In genomic region chr3:17411157-17411877, GRCh38 we compare ENCODE assay signal across 19 cellular contexts.
DNase-seq lines count a peak whose midpoint lies in the region; ATAC-seq and TF ChIP-seq lines count a peak whose summit lies in the region.
"Had no signal": no experiment of that assay in that cellular context is flagged by ENCODE, and none has a peak within 500 bp of the region (broad histone marks: within the 10 kb centered on the region; RNA-seq: fewer than 3 reads in every experiment).

No MANE protein-coding gene starts in this region.

- no peaks in the 10 kb centered on the region for H3K4me1 ChIP-seq in upper lobe of left lung

- TF ChIP-seq CTCF in fibroblast of the aortic adventitia (IDR thresholded peaks at IDR 0.05; ENCODE audit: insufficient read depth, low read length) (no peak), upper lobe of left lung (IDR thresholded peaks at IDR 0.05) (no peak)

- H3K27me3 ChIP-seq in upper lobe of left lung, result no peaks in the 10 kb centered on the region

- peak; percentile 5 to 66 (median 7) for DNase-seq in NCI-H1417 (lab: John Stamatoyannopoulos, UW)
- no peak for DNase-seq in NCI-H1417 treated with DMSO at 0.1 percent for 48 hours (lab: John Stamatoyannopoulos, UW)
- DNase-seq in DMS 273 (lab: John Stamatoyannopoulos, UW; ENCODE audit: unreplicated experiment), result peak; percentile 42
- peak; percentile 59 for DNase-seq in NCI-H2171 treated with DMSO at 0.1 percent for 48 hours (lab: John Stamatoyannopoulos, UW)
- peak; percentile 10 for DNase-seq in fibroblast of the aortic adventitia (ENCODE audit: low read depth)
- DNase-seq in upper lobe of left lung, result no peak
- DNase-seq: C1 segment of cervical spinal cord, COR-L47, DND-41, GDM1, HCEC 1CT, MV-4-11, NCI-H187 treated with DMSO at 0.1 percent for 48 hours, NCI-H226, NCI-H774, SIG-M5, T-helper 17 cell had no signal

- no peak for TF ChIP-seq POLR2A in upper lobe of left lung (IDR thresholded peaks at IDR 0.05)

- no peaks in the 10 kb centered on the region for H3K9me3 ChIP-seq in upper lobe of left lung

- TF ChIP-seq EP300 in upper lobe of left lung (IDR thresholded peaks at IDR 0.05), result no peak

- 90 to 93% methylated on average over 3 of the region's 3 CpGs for WGBS in upper lobe of left lung, 2 donors

- H3K4me3 ChIP-seq in fibroblast of the aortic adventitia (ENCODE audit: low read depth, low read length) (no peak overlapping the region), upper lobe of left lung (no peak overlapping the region)

- no peak for ATAC-seq in HG03175 (IDR thresholded peaks at IDR 0.05; ENCODE audit: unreplicated experiment)
- ATAC-seq in GM19324 (IDR thresholded peaks at IDR 0.05; ENCODE audit: low FRiP score, unreplicated experiment), result no peak
- no peak for ATAC-seq in upper lobe of left lung (ENCODE audit: low FRiP score in 2 of 2)
- ATAC-seq: T-helper 17 cell had no signal

- H3K27ac ChIP-seq in upper lobe of left lung, result no peak overlapping the region

- H3K36me3 ChIP-seq in upper lobe of left lung, result peaks cover 0 to 1% (median 0%) of the 10 kb centered on the region in 4 donors

Comparison
In these comparisons a context has a peak if more than half of its experiments do, and no peak if none do; other contexts are left out.
1. DNase-seq: peak in NCI-H1417 (3 of 3), DMS 273 (single experiment), NCI-H2171 treated with DMSO at 0.1 percent for 48 hours (single experiment) and fibroblast of the aortic adventitia (single experiment); none in NCI-H1417 treated with DMSO at 0.1 percent for 48 hours (single experiment) and upper lobe of left lung (0 of 2).